Comparison of ENCODE assay signal across 14 cellular contexts in the genomic region with DNA sequence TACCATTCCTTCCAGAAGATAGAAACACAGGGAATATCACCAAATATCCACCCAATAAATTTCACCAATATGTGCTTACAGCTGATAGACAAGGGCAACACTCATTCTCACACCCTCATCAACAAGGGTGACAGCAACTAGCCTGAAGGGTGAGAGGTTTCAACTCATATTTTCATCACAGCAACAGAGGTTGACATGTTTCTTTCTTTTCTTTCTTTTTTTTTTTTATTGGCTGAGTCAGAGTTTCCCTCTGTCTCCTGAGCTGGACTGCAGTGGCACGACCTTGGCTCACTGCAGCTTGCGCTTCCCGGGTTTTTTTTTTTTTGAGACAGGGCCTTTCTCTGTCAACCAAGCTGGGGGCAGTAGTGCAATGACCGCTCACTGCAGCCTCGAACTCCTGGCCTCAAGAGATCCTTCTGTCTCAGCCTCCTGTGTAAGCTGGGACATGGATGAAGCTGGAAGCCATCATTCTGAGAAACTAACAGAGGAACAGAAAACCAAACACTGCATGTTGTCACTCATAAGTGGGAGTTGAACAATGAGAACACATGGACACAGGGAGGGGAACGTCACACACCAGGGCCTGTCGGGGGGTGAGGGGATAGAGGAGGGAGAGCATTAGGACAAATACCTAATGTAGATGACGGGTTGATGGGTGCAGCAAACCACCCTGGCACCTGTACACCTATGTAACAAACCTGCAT. TPM values are rescaled to one million over a fixed set of nuclear protein-coding genes. Genes with fewer than 3 reads are reported as not detected.
DNase-seq lines count a peak whose midpoint lies in the region; ATAC-seq, FAIRE-seq and TF ChIP-seq lines count a peak whose summit lies in the region.
"Had no signal": no experiment of that assay in that cellular context is flagged by ENCODE, and none has a peak within 500 bp of the region (broad histone marks: within the 10 kb centered on the region; RNA-seq: fewer than 3 reads in every experiment).

No MANE protein-coding gene starts in this region.

- no peak for FAIRE-seq in K562 (lab: Jason Lieb, UNC)

- TF ChIP-seq EP300 in K562 (IDR thresholded peaks at IDR 0.05; ENCODE audit: low read length): no peak

- H3K79me2 ChIP-seq in K562 (ENCODE audit: control insufficient read depth, insufficient read depth, low read length) (no peaks in the 10 kb centered on the region), hepatocyte (no peaks in the 10 kb centered on the region)

- peak overlapping the region; percentile 83 for H3K4me3 Mint-ChIP-seq in stimulated activated effector memory CD8-positive, alpha-beta T cell treated with anti-CD3 and anti-CD28 coated beads, Interleukin-12 subunit alpha, Interleukin-12 subunit beta, amount 100 ng/mL, for 72 hours

- peak; percentile 27 to 57 for ATAC-seq in activated CD4-positive, CD25-positive, alpha-beta regulatory T cell treated with anti-CD3 and anti-CD28 coated beads, Interleukin-2, amount 50 U/mL, for 24 hours
- no peak for ATAC-seq in K562
- ATAC-seq in stimulated activated effector memory CD8-positive, alpha-beta T cell treated with anti-CD3 and anti-CD28 coated beads, Interleukin-12 subunit alpha, Interleukin-12 subunit beta, amount 100 ng/mL, for 72 hours: peak; percentile 73

- TF ChIP-seq RAD21 in K562 (CRISPR knock-in tag; conservative IDR thresholded peaks at IDR 0.05 in 1 of 2, IDR thresholded peaks at IDR 0.05 in 1 of 2): no peak

- TF ChIP-seq CTCF in Peyer's patch (IDR thresholded peaks at IDR 0.05) (no peak), K562 (IDR thresholded peaks at IDR 0.05 in 2 of 3, conservative IDR thresholded peaks at IDR 0.05 in 1 of 3; ENCODE audit: insufficient read depth in 2 of 3, low read depth in 1 of 3, low read length in 3 of 3) (no peak), hepatocyte (IDR thresholded peaks at IDR 0.05; ENCODE audit: poor library complexity) (no peak)

- intact Hi-C loops in K562 (cut with micrococcal nuclease): no loop called here

- TF ChIP-seq POLR2A in Peyer's patch (IDR thresholded peaks at IDR 0.05) (no peak), K562 (conservative IDR thresholded peaks at IDR 0.05) (no peak)

- H4K20me1 ChIP-seq in K562 (replicated peaks; ENCODE audit: control insufficient read depth, insufficient read depth, low read length) (no peaks in the 10 kb centered on the region), hepatocyte (ENCODE audit: insufficient read depth, poor library complexity, severe bottlenecking) (no peaks in the 10 kb centered on the region)

- peak overlapping the region; percentile 98 for H3K27ac Mint-ChIP-seq in stimulated activated effector memory CD8-positive, alpha-beta T cell treated with anti-CD3 and anti-CD28 coated beads, Interleukin-12 subunit alpha, Interleukin-12 subunit beta, amount 100 ng/mL, for 72 hours

- POLR2A ChIA-PET in K562 (lab: Yijun Ruan, JAX): no interaction called here

- in situ Hi-C loops in K562 (cut with MboI): loop anchor here (5.0 kb wide), 1 partner anchor 57 kb away; the partner anchor contains the start of gene P2RY8

- peaks cover 0 to 8% (median 0%) of the 10 kb centered on the region in 4 donors for H3K4me1 ChIP-seq in Peyer's patch
- peaks cover 14 to 20% of the 10 kb centered on the region in 2 experiments; a peak in 3 of 5 replicates for H3K4me1 ChIP-seq in K562 (replicated peaks in 1 of 2; ENCODE audit: control insufficient read depth in 2 of 2, insufficient read depth in 2 of 2, low read length in 2 of 2)
- no peaks in the 10 kb centered on the region for H3K4me1 ChIP-seq in hepatocyte (ENCODE audit: insufficient read depth)

- peaks cover 100% of the 10 kb centered on the region for H3K36me3 Mint-ChIP-seq in stimulated activated effector memory CD8-positive, alpha-beta T cell treated with anti-CD3 and anti-CD28 coated beads, Interleukin-12 subunit alpha, Interleukin-12 subunit beta, amount 100 ng/mL, for 72 hours

- no peaks in the 10 kb centered on the region for H3K27me3 ChIP-seq in Peyer's patch
- no peaks in the 10 kb centered on the region for H3K27me3 ChIP-seq in K562 (ENCODE audit: control insufficient read depth in 2 of 2, insufficient read depth in 2 of 2, low read length in 2 of 2)
- no peaks in the 10 kb centered on the region for H3K27me3 ChIP-seq in hepatocyte

- peaks cover 4% of the 10 kb centered on the region for H3K9me3 Mint-ChIP-seq in stimulated activated effector memory CD8-positive, alpha-beta T cell treated with anti-CD3 and anti-CD28 coated beads, Interleukin-12 subunit alpha, Interleukin-12 subunit beta, amount 100 ng/mL, for 72 hours

- no peaks in the 10 kb centered on the region for H3K9me2 ChIP-seq in hepatocyte (replicated peaks; ENCODE audit: insufficient read depth)

- H3K36me3 ChIP-seq in Peyer's patch (no peaks in the 10 kb centered on the region), K562 (ENCODE audit: control insufficient read depth, insufficient read depth, low read length) (no peaks in the 10 kb centered on the region), hepatocyte (replicated peaks; ENCODE audit: insufficient read depth, low read depth) (no peaks in the 10 kb centered on the region)

- CTCF ChIA-PET in K562 (lab: Yijun Ruan, JAX; ENCODE audit: low intra/inter-chr PET ratio): no interaction called here

- 0 out of 2 replicates have a peak overlapping the region, but pooled peaks have one; percentile 4 for H2AFZ ChIP-seq in K562 (ENCODE audit: low read depth, low read length)
- H2AFZ ChIP-seq in hepatocyte: no peak overlapping the region

- H3K4me1 Mint-ChIP-seq in stimulated activated effector memory CD8-positive, alpha-beta T cell treated with anti-CD3 and anti-CD28 coated beads, Interleukin-12 subunit alpha, Interleukin-12 subunit beta, amount 100 ng/mL, for 72 hours: peaks cover 78% of the 10 kb centered on the region

- H3K9me3 ChIP-seq in Peyer's patch (no peaks in the 10 kb centered on the region), K562 (replicated peaks; ENCODE audit: control insufficient read depth, insufficient read depth, low read depth, low read length) (no peaks in the 10 kb centered on the region), hepatocyte (ENCODE audit: low read depth) (no peaks in the 10 kb centered on the region)

- H3K9ac ChIP-seq in K562 (ENCODE audit: insufficient read depth in 1 of 2, low read depth in 2 of 2, low read length in 2 of 2): no peak overlapping the region
- H3K9ac ChIP-seq: KMS-11 had no signal

- BruUV-seq in K562 (replicated peaks; lab: Mats Ljungman, UMichigan): no TSS peak

- H3K4me2 ChIP-seq in K562 (ENCODE audit: insufficient read depth, low read length) (no peak overlapping the region), hepatocyte (no peak overlapping the region)

- peak overlapping the region in 1 of 4 donors; percentile 80 for H3K27ac ChIP-seq in Peyer's patch
- no peak overlapping the region for H3K27ac ChIP-seq in K562 (ENCODE audit: extremely low read depth, low read depth, low read length)
- H3K27ac ChIP-seq in hepatocyte: no peak overlapping the region
- H3K27ac ChIP-seq: 22Rv1, RWPE1, VCaP had no signal

- no peaks in the 10 kb centered on the region for H3K9me1 ChIP-seq in K562 (ENCODE audit: control insufficient read depth, insufficient read depth, low read length)

- H3K4me3 ChIP-seq in Peyer's patch: no peak overlapping the region
- H3K4me3 ChIP-seq in K562: no peak overlapping the region
- H3K4me3 ChIP-seq in hepatocyte: no peak overlapping the region

- no peak for DNase-seq in activated CD4-positive, CD25-positive, alpha-beta regulatory T cell (lab: John Stamatoyannopoulos, UW)
- peak; percentile 2 to 37 (median 17) for DNase-seq in Peyer's patch
- no peak for DNase-seq in K562 (ENCODE audit: extremely low read depth in 1 of 4, low spot score in 3 of 4)
- DNase-seq in stimulated activated effector memory CD8-positive, alpha-beta T cell treated with anti-CD3 and anti-CD28 coated beads, Interleukin-12 subunit alpha, Interleukin-12 subunit beta, amount 100 ng/mL, for 72 hours (ENCODE audit: low spot score in 2 of 2): peak; percentile 12 to 69
- DNase-seq in Ammon's horn (ENCODE audit: low spot score): no peak
- no peak for DNase-seq in hepatocyte (ENCODE audit: low spot score)
- DNase-seq in DMS79 treated with DMSO at 0.1 percent for 48 hours (lab: John Stamatoyannopoulos, UW): no peak
- DNase-seq: amniotic stem cell, NCI-H2171 treated with DMSO at 0.1 percent for 48 hours had no signal

- WGBS in K562 (ENCODE audit: insufficient coverage, low coverage, missing lambda C conversion rate): 36% methylated on average over 4 of the region's 8 CpGs
- WGBS in hepatocyte (ENCODE audit: low lambda C conversion rate, missing lambda C conversion rate): 83% methylated on average over 8 of the region's 8 CpGs

RNA-seq across cellular contexts. Expression of gene ASMTL, which starts 27.5 kb away (rescaled TPM):
- total RNA-seq in Peyer's patch (10 to 100 TPM in 3 of 4 donors, 1 to 10 TPM in 1; 9.5 to 23.9 (median 15.1) TPM), K562 (2014; rRNA removed) (11.8 and 12.2 TPM in 2 replicates), K562 (2014; rRNA removed; fragmentation: Illumina TruSeq; extraction: Trizol) (3.9 and 4.4 TPM in 2 replicates), K562 (2015; rRNA removed; fragmentation: Illumina TruSeq; extraction: Trizol) (7.1 and 8.2 TPM in 2 replicates), K562 (2021) (18.0 and 20.6 TPM in 2 replicates), hepatocyte (10.1 and 15.1 TPM in 2 replicates)
- total RNA-seq in K562 (2011; cell fraction: chromatin; rRNA removed; ENCODE audit: low replicate concordance): 21.1 and 30.0 TPM in 2 replicates
- total RNA-seq in K562 (2011; cell fraction: nucleolus; rRNA removed): 19.0 and 21.1 TPM in 2 replicates
- total RNA-seq in K562 (2011; cell fraction: nucleoplasm; rRNA removed): 16.6 and 25.3 TPM in 2 replicates
- polyA plus RNA-seq in K562 (2011; rRNA removed) (7.8 and 13.9 TPM in 2 replicates), K562 (2014; fragmentation: Illumina TruSeq; extraction: Trizol) (7.6 and 11.9 TPM in 2 replicates), K562 (2014; fragmentation: Nextera tagmentation; extraction: Ambion mirVana) (1 to 10 TPM in 1 of 2 experiments, under 1 TPM in 1; 0.56 to 1.2 TPM), K562 (2014; rRNA removed) (17.1 and 20.3 TPM in 2 replicates), hepatocyte (26.7 and 31.0 TPM in 2 replicates)
- polyA plus RNA-seq in K562 (2011; cell fraction: cytosol; rRNA removed): 11.3 and 16.3 TPM in 2 replicates
- polyA plus RNA-seq in K562 (2011; cell fraction: nucleus; rRNA removed): 15.2 and 17.1 TPM in 2 replicates
- 12.1 and 26.9 TPM in 2 replicates for polyA plus RNA-seq in K562 (2012)
- polyA minus RNA-seq in K562 (2011; rRNA and poly(A)+ RNA removed): 5.0 and 5.6 TPM in 2 replicates
- polyA minus RNA-seq in K562 (2011; cell fraction: cytosol; rRNA and poly(A)+ RNA removed): 6.2 and 11.7 TPM in 2 replicates
- polyA minus RNA-seq in K562 (2011; cell fraction: nucleus; rRNA and poly(A)+ RNA removed): 5.3 and 7.9 TPM in 2 replicates

RNA-seq across cellular contexts. Expression of gene P2RY8, which starts 56.8 kb away (rescaled TPM):
- total RNA-seq in Peyer's patch (1 to 10 TPM in 2 of 4 donors, under 1 TPM in 2; 0.35 to 5.8 (median 1.2) TPM), K562 (2014; rRNA removed) (0.08 and 0.09 TPM in 2 replicates), K562 (2014; rRNA removed; fragmentation: Illumina TruSeq; extraction: Trizol) (0.03 and 0.04 TPM in 2 replicates), K562 (2015; rRNA removed; fragmentation: Illumina TruSeq; extraction: Trizol) (0.57 and 0.69 TPM in 2 replicates), K562 (2021) (0.31 and 0.72 TPM in 2 replicates), hepatocyte (0.07 TPM in 1 of 2 replicates, not detected in the other)
- total RNA-seq in K562 (2011; cell fraction: chromatin; rRNA removed; ENCODE audit: low replicate concordance): 0.12 TPM in 1 of 2 replicates, not detected in the other
- 0.50 TPM in 1 of 2 replicates, not detected in the other for total RNA-seq in K562 (2011; cell fraction: nucleolus; rRNA removed)
- total RNA-seq in K562 (2011; cell fraction: nucleoplasm; rRNA removed): not detected in 2 replicates
- polyA plus RNA-seq in K562 (2011; rRNA removed) (not detected in 2 replicates), K562 (2014; fragmentation: Illumina TruSeq; extraction: Trizol) (0.07 and 0.14 TPM in 2 replicates), K562 (2014; fragmentation: Nextera tagmentation; extraction: Ambion mirVana) (not detected), K562 (2014; rRNA removed) (0.04 and 0.07 TPM in 2 replicates), hepatocyte (0.54 TPM in 1 of 2 replicates, not detected in the other)
- 0.03 and 0.06 TPM in 2 replicates for polyA plus RNA-seq in K562 (2011; cell fraction: cytosol; rRNA removed)
- polyA plus RNA-seq in K562 (2011; cell fraction: nucleus; rRNA removed): 0.06 TPM in 1 of 2 replicates, not detected in the other
- 0.65 and 4.6 TPM in 2 replicates for polyA plus RNA-seq in K562 (2012)
- polyA minus RNA-seq in K562 (2011; rRNA and poly(A)+ RNA removed): not detected in 2 replicates
- not detected in 2 replicates for polyA minus RNA-seq in K562 (2011; cell fraction: cytosol; rRNA and poly(A)+ RNA removed)
- polyA minus RNA-seq in K562 (2011; cell fraction: nucleus; rRNA and poly(A)+ RNA removed): not detected in 2 replicates

Comparison
In these comparisons a context has a peak if more than half of its experiments do, and no peak if none do; other contexts are left out.
1. DNase-seq: peak in Peyer's patch (3 of 3) and stimulated activated effector memory CD8-positive, alpha-beta T cell treated with anti-CD3 and anti-CD28 coated beads, Interleukin-12 subunit alpha, Interleukin-12 subunit beta, amount 100 ng/mL, for 72 hours (2 of 2); none in activated CD4-positive, CD25-positive, alpha-beta regulatory T cell (0 of 4), K562 (0 of 4), Ammon's horn (single experiment), hepatocyte (single experiment) and DMS79 treated with DMSO at 0.1 percent for 48 hours (single experiment).